Comparison of ENCODE assay signal across 13 cellular contexts in genomic region chr2:181471227-181471626, GRCh38. TPM values are rescaled to one million over a fixed set of nuclear protein-coding genes. Genes with fewer than 3 reads are reported as not detected.
A peak's percentile ranks its signal among the peaks of the same experiment; 100 is the strongest.
DNase-seq lines count a peak whose midpoint lies in the region; ATAC-seq and TF ChIP-seq lines count a peak whose summit lies in the region.
"Had no signal": no experiment of that assay in that cellular context is flagged by ENCODE, and none has a peak within 500 bp of the region (broad histone marks: within the 10 kb centered on the region; RNA-seq: fewer than 3 reads in every experiment).

No MANE protein-coding gene starts in this region.

- peak overlapping the region; percentile 12 for H3K4me3 Mint-ChIP-seq in CD8-positive, alpha-beta T cell
- H3K4me3 Mint-ChIP-seq in activated B cell treated with CpG ODN at 0.5 μM for 24 hours: peak overlapping the region; percentile 6

- H3K4me3 ChIP-seq in CD8-positive, alpha-beta T cell (ENCODE audit: low read depth, low read length): no peak overlapping the region
- H3K4me3 ChIP-seq: testis had no signal

- no peaks in the 10 kb centered on the region for H3K9me3 ChIP-seq in CD8-positive, alpha-beta T cell (ENCODE audit: low read length)
- H3K9me3 ChIP-seq: SK-N-SH, testis had no signal

- H3K36me3 ChIP-seq in CD8-positive, alpha-beta T cell (ENCODE audit: insufficient read depth, low read length): peaks cover 13% of the 10 kb centered on the region

- no peaks in the 10 kb centered on the region for H3K27me3 ChIP-seq in CD8-positive, alpha-beta T cell (ENCODE audit: insufficient read depth, low read length)
- H3K27me3 ChIP-seq: testis had no signal

- H3K27ac ChIP-seq in CD8-positive, alpha-beta T cell (ENCODE audit: low read depth, low read length): no peak overlapping the region
- H3K27ac ChIP-seq: testis had no signal

- H3K36me3 Mint-ChIP-seq in CD8-positive, alpha-beta T cell: peaks cover 76% of the 10 kb centered on the region
- peaks cover 74% of the 10 kb centered on the region for H3K36me3 Mint-ChIP-seq in activated B cell treated with CpG ODN at 0.5 μM for 24 hours (ENCODE audit: low read depth)

- no peaks in the 10 kb centered on the region for H3K9me3 Mint-ChIP-seq in CD8-positive, alpha-beta T cell
- no peaks in the 10 kb centered on the region for H3K9me3 Mint-ChIP-seq in activated B cell treated with CpG ODN at 0.5 μM for 24 hours

- TF ChIP-seq CTCF in CD8-positive, alpha-beta T cell (IDR thresholded peaks at IDR 0.05): no peak
- TF ChIP-seq CTCF in activated B cell treated with CpG ODN at 0.5 μM for 24 hours (IDR thresholded peaks at IDR 0.05): no peak

- H3K27ac Mint-ChIP-seq in CD8-positive, alpha-beta T cell: peak overlapping the region; percentile 81
- peak overlapping the region; percentile 75 for H3K27ac Mint-ChIP-seq in activated B cell treated with CpG ODN at 0.5 μM for 24 hours

- POLR2A ChIA-PET in CD8-positive, alpha-beta T cell (lab: Charles Lee): interaction anchor here (1.1 kb wide), 1 partner anchor 13 kb away, joined by 3 read pairs; no protein-coding TSS in a partner anchor
- POLR2A ChIA-PET in activated B cell treated with CpG ODN at 0.5 μM for 24 hours (lab: Charles Lee): interaction anchor here (1.5 kb wide), 1 partner anchor 14 kb away, joined by 7 read pairs; the partner anchor contains the start of gene ITGA4

- ATAC-seq in CD8-positive, alpha-beta T cell: peak; percentile 35
- ATAC-seq in GM18498 (IDR thresholded peaks at IDR 0.05; ENCODE audit: unreplicated experiment): peak; percentile 40
- ATAC-seq in activated B cell treated with CpG ODN at 0.5 μM for 24 hours (ENCODE audit: low read depth): no peak

- intact Hi-C loops in CD8-positive, alpha-beta T cell (cut with DNase I, micrococcal nuclease): loop anchor here in 1 of 2 experiments (5.0 kb wide), 1 partner anchor 36 kb away; no protein-coding TSS in a partner anchor
- intact Hi-C loops in activated B cell treated with CpG ODN at 0.5 μM for 24 hours (cut with micrococcal nuclease): loop anchor here (5.0 kb wide), 1 partner anchor 36 kb away; no protein-coding TSS in a partner anchor

- peaks cover 81% of the 10 kb centered on the region for H3K4me1 Mint-ChIP-seq in CD8-positive, alpha-beta T cell (ENCODE audit: low read depth)
- H3K4me1 Mint-ChIP-seq in activated B cell treated with CpG ODN at 0.5 μM for 24 hours: peaks cover 71% of the 10 kb centered on the region

- DNase-seq in CD8-positive, alpha-beta T cell: peak in 1 of 7 experiments; percentile 25
- no peak for DNase-seq in activated B cell treated with CpG ODN at 0.5 μM for 24 hours
- DNase-seq in iris pigment epithelial cell (ENCODE audit: low read depth): peak; percentile 78
- no peak for DNase-seq in NAMALWA (ENCODE audit: low spot score)
- no peak for DNase-seq in stimulated activated CD4-positive, alpha-beta T cell treated with anti-CD3 and anti-CD28 coated beads, Interleukin-12 subunit alpha, Interleukin-12 subunit beta, amount 100 ng/mL, for 4 hours
- DNase-seq in RPMI8226: no peak
- DNase-seq: activated CD4-positive, alpha-beta T cell treated with anti-CD3 and anti-CD28 coated beads for 1 hour; COR-L47; NCI-H2081 treated with DMSO at 0.1 percent for 48 hours; nucleus accumbens; SK-N-SH; testis had no signal

- no peaks in the 10 kb centered on the region for H3K27me3 Mint-ChIP-seq in CD8-positive, alpha-beta T cell (ENCODE audit: low read depth)
- H3K27me3 Mint-ChIP-seq in activated B cell treated with CpG ODN at 0.5 μM for 24 hours: no peaks in the 10 kb centered on the region

- CTCF ChIA-PET in CD8-positive, alpha-beta T cell (lab: Charles Lee): interaction anchor here (0.7 to 1.3 kb wide), 2 partner anchors 366 to 395 kb away, joined by 3 to 4 read pairs; no protein-coding TSS in a partner anchor
- CTCF ChIA-PET in activated B cell treated with CpG ODN at 0.5 μM for 24 hours (lab: Charles Lee): interaction anchor here (1.0 to 1.2 kb wide), 2 partner anchors 14 to 366 kb away, joined by 3 to 5 read pairs; partner anchors contain the start of gene ITGA4

- peaks cover 59% of the 10 kb centered on the region for H3K4me1 ChIP-seq in CD8-positive, alpha-beta T cell (ENCODE audit: insufficient read depth, low read length)
- H3K4me1 ChIP-seq: testis had no signal

RNA-seq across cellular contexts. Expression of gene ITGA4, which starts 14.0 kb away (rescaled TPM):
- 100 to 1,000 TPM; 102 TPM for total RNA-seq in CD8-positive, alpha-beta T cell
- 89.2 and 104 TPM in 2 replicates for total RNA-seq in activated B cell treated with CpG ODN at 0.5 μM for 24 hours
